Comparison of ENCODE assay signal across 20 cellular contexts in the genomic region with DNA sequence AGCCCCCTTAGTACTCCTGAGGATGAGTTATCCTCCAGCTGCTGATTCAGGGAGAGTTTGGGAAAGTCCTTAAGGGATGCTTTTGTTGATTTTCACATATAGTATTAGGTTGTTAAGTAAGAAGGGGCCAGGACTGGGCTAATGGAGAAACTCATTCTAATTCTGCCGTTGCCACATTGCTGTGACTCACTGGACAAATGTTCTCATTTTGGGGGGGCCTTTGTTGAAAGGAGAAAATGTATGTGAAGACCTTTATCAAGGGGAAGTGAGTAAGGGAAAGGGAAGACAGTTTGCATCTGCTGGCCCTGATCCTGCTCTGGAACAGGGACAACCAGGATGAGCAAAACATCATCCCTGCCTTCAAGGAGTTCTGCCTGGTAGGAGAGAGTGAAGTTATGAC.
A peak's percentile ranks its signal among the peaks of the same experiment; 100 is the strongest.
DNase-seq lines count a peak whose midpoint lies in the region; ATAC-seq, FAIRE-seq and TF ChIP-seq lines count a peak whose summit lies in the region.
"Had no signal": no experiment of that assay in that cellular context is flagged by ENCODE, and none has a peak within 500 bp of the region (broad histone marks: within the 10 kb centered on the region; RNA-seq: fewer than 3 reads in every experiment).

No MANE protein-coding gene starts in this region.

- H2BK15ac ChIP-seq in neuronal stem cell (ENCODE audit: low read length) (no peak overlapping the region), mesendoderm (replicated peaks; ENCODE audit: low read depth) (no peak overlapping the region)

- H3K79me2 ChIP-seq in mesendoderm (ENCODE audit: control insufficient read depth, insufficient read depth, low read length): no peaks in the 10 kb centered on the region
- H3K79me2 ChIP-seq: parathyroid adenoma had no signal

- H2AFZ ChIP-seq in neuronal stem cell (ENCODE audit: low read length): peak overlapping the region; percentile 26
- H2AFZ ChIP-seq: parathyroid adenoma, PC-9 had no signal

- H3K4me1 ChIP-seq in neuronal stem cell (ENCODE audit: control insufficient read depth in 2 of 2, insufficient read depth in 1 of 2, low read depth in 1 of 2, low read length in 2 of 2): peaks cover 1 to 4% of the 10 kb centered on the region in 2 donors
- H3K4me1 ChIP-seq in mesendoderm (ENCODE audit: control insufficient read depth, low read depth, low read length): no peaks in the 10 kb centered on the region
- H3K4me1 ChIP-seq: BE2C, gastrocnemius medialis, parathyroid adenoma had no signal

- H3K4me1 Mint-ChIP-seq in CD14-positive monocyte: peaks cover 19% of the 10 kb centered on the region
- H3K4me1 Mint-ChIP-seq: activated CD4-positive, alpha-beta T cell treated with anti-CD3 and anti-CD28 coated beads for 36 hours; T-helper 17 cell had no signal

- H2BK5ac ChIP-seq in neuronal stem cell (ENCODE audit: low read length): no peak overlapping the region
- no peak overlapping the region for H2BK5ac ChIP-seq in mesendoderm (ENCODE audit: low read length)

- H3K4me3 ChIP-seq in bronchial epithelial cell (ENCODE audit: low read depth, low read length) (no peak overlapping the region), neuronal stem cell (ENCODE audit: low read length in 2 of 2) (no peak overlapping the region), mesendoderm (ENCODE audit: low read length) (no peak overlapping the region)
- H3K4me3 ChIP-seq: gastrocnemius medialis, PC-9 had no signal

- H3K27ac ChIP-seq in neuronal stem cell (replicated peaks; ENCODE audit: low read length) (no peak overlapping the region), mesendoderm (ENCODE audit: low read depth, low read length) (no peak overlapping the region)
- H3K27ac ChIP-seq: gastrocnemius medialis, parathyroid adenoma, PC-9 had no signal

- no peak overlapping the region for H4K91ac ChIP-seq in neuronal stem cell (ENCODE audit: low read depth, low read length, poor library complexity)

- H3K56ac ChIP-seq in mesendoderm (ENCODE audit: low read length): no peak overlapping the region

- H2AK5ac ChIP-seq in neuronal stem cell (ENCODE audit: low read depth, low read length) (no peak overlapping the region), mesendoderm (ENCODE audit: low read length) (no peak overlapping the region)

- peak; percentile 61 for DNase-seq in CD14-positive monocyte (ENCODE audit: low spot score)
- DNase-seq in LHCN-M2 (ENCODE audit: low read depth): peak; percentile 75
- peak; percentile 62 for DNase-seq in bronchial epithelial cell (ENCODE audit: low read depth)
- no peak for DNase-seq in neuronal stem cell (ENCODE audit: low spot score)
- DNase-seq in activated CD8-positive, alpha-beta memory T cell treated with anti-CD3 and anti-CD28 coated beads, Interleukin-2, amount 50 U/mL, for 48 hours: no peak
- no peak for DNase-seq in mesendoderm
- DNase-seq: activated CD4-positive, alpha-beta T cell treated with anti-CD3 and anti-CD28 coated beads for 36 hours; activated naive CD8-positive, alpha-beta T cell treated with anti-CD3 and anti-CD28 coated beads, Interleukin-2, amount 50 U/mL, for 24 hours; activated T-cell treated with anti-CD3 and anti-CD28 coated beads, Interleukin-2, amount 50 U/mL, for 4 hours; BE2C; DMS53; gastrocnemius medialis; NCI-H1417 treated with DMSO at 0.1 percent for 48 hours; NCI-H446 treated with DMSO at 0.1 percent for 48 hours; T-helper 17 cell had no signal

- H3K36me3 ChIP-seq in bronchial epithelial cell (ENCODE audit: control insufficient read depth, insufficient read depth, low read length) (no peaks in the 10 kb centered on the region), neuronal stem cell (replicated peaks in 1 of 2; ENCODE audit: control insufficient read depth in 2 of 2, insufficient read depth in 2 of 2, low read length in 2 of 2) (no peaks in the 10 kb centered on the region), mesendoderm (ENCODE audit: control insufficient read depth, insufficient read depth, low read length) (no peaks in the 10 kb centered on the region)
- H3K36me3 ChIP-seq: BE2C, gastrocnemius medialis had no signal

- H3K9me3 ChIP-seq in neuronal stem cell (replicated peaks in 1 of 2; ENCODE audit: control insufficient read depth in 2 of 2, insufficient read depth in 1 of 2, low read depth in 1 of 2, low read length in 2 of 2): peaks cover 0 to 7% of the 10 kb centered on the region in 2 donors
- H3K9me3 ChIP-seq: BE2C, gastrocnemius medialis had no signal

- no peaks in the 10 kb centered on the region for H3K79me1 ChIP-seq in neuronal stem cell (ENCODE audit: low read depth, low read length)
- H3K79me1 ChIP-seq in mesendoderm (ENCODE audit: low read length): no peaks in the 10 kb centered on the region

- H3K23ac ChIP-seq in neuronal stem cell (ENCODE audit: low read depth, low read length, poor library complexity) (no peak overlapping the region), mesendoderm (ENCODE audit: low read length) (no peak overlapping the region)

- H3K4me3 Mint-ChIP-seq in CD14-positive monocyte: no peak overlapping the region
- H3K4me3 Mint-ChIP-seq: activated CD4-positive, alpha-beta T cell treated with anti-CD3 and anti-CD28 coated beads for 36 hours; activated naive CD8-positive, alpha-beta T cell treated with anti-CD3 and anti-CD28 coated beads, Interleukin-2, amount 50 U/mL, for 24 hours; activated T-cell treated with anti-CD3 and anti-CD28 coated beads, Interleukin-2, amount 50 U/mL, for 4 hours; T-helper 17 cell had no signal

- H2BK12ac ChIP-seq in neuronal stem cell (ENCODE audit: low read length): no peak overlapping the region

- H3K18ac ChIP-seq in neuronal stem cell (ENCODE audit: low read length) (no peak overlapping the region), mesendoderm (ENCODE audit: low read length) (no peak overlapping the region)

- no peaks in the 10 kb centered on the region for H3K27me3 ChIP-seq in bronchial epithelial cell (ENCODE audit: control insufficient read depth, insufficient read depth, low read length)
- H3K27me3 ChIP-seq in neuronal stem cell (ENCODE audit: control insufficient read depth in 3 of 3, insufficient read depth in 3 of 3, low read depth in 1 of 3, low read length in 3 of 3): no peaks in the 10 kb centered on the region
- H3K27me3 ChIP-seq in mesendoderm (ENCODE audit: insufficient read depth, low read length, poor library complexity): no peaks in the 10 kb centered on the region
- H3K27me3 ChIP-seq: BE2C, gastrocnemius medialis had no signal

- ATAC-seq in HG02798 (IDR thresholded peaks at IDR 0.05; ENCODE audit: poor library complexity, unreplicated experiment): no peak
- no peak for ATAC-seq in GM19455 (IDR thresholded peaks at IDR 0.05; ENCODE audit: unreplicated experiment)
- ATAC-seq: activated CD4-positive, alpha-beta T cell treated with anti-CD3 and anti-CD28 coated beads for 36 hours; activated naive CD8-positive, alpha-beta T cell treated with anti-CD3 and anti-CD28 coated beads, Interleukin-2, amount 50 U/mL, for 24 hours; activated T-cell treated with anti-CD3 and anti-CD28 coated beads, Interleukin-2, amount 50 U/mL, for 4 hours; gastrocnemius medialis; HepG2; T-helper 17 cell had no signal

- FAIRE-seq in bronchial epithelial cell (lab: Jason Lieb, UNC): no peak
- FAIRE-seq: HepG2 had no signal

- intact Hi-C loops in CD14-positive monocyte (cut with micrococcal nuclease): no loop called here

- no CpG with 5 or more reads among the region's 1 CpG for WGBS in neuronal stem cell (ENCODE audit: extremely low coverage in 2 of 2, insufficient read length in 2 of 2, insufficient replicate concordance in 1 of 2), 2 donors
- WGBS in mesendoderm (ENCODE audit: extremely low coverage, insufficient coverage, low lambda C conversion rate): no CpG with 5 or more reads among the region's 1 CpG

- H4K5ac ChIP-seq in mesendoderm (ENCODE audit: low read length): no peak overlapping the region

- peaks cover 0 to 6% (median 1%) of the 10 kb centered on the region in 3 donors for H3K27me3 Mint-ChIP-seq in CD14-positive monocyte (ENCODE audit: low read depth in 3 of 3)
- H3K27me3 Mint-ChIP-seq: activated naive CD8-positive, alpha-beta T cell treated with anti-CD3 and anti-CD28 coated beads, Interleukin-2, amount 50 U/mL, for 24 hours; T-helper 17 cell had no signal

- H3K36me3 Mint-ChIP-seq in CD14-positive monocyte: no peaks in the 10 kb centered on the region

- H3K27ac Mint-ChIP-seq in CD14-positive monocyte: peak overlapping the region in 3 of 7 donors; percentile 72 to 88 (median 73)
- H3K27ac Mint-ChIP-seq: activated CD4-positive, alpha-beta T cell treated with anti-CD3 and anti-CD28 coated beads for 36 hours; activated naive CD8-positive, alpha-beta T cell treated with anti-CD3 and anti-CD28 coated beads, Interleukin-2, amount 50 U/mL, for 24 hours; T-helper 17 cell had no signal

- no peak overlapping the region for H3K4ac ChIP-seq in neuronal stem cell (ENCODE audit: low read length)
- no peak overlapping the region for H3K4ac ChIP-seq in mesendoderm (ENCODE audit: low read depth, low read length)

- no peak overlapping the region for H3K14ac ChIP-seq in neuronal stem cell (ENCODE audit: low read length)

- peaks cover 0 to 6% (median 0%) of the 10 kb centered on the region in 7 donors for H3K9me3 Mint-ChIP-seq in CD14-positive monocyte
- H3K9me3 Mint-ChIP-seq: activated naive CD8-positive, alpha-beta T cell treated with anti-CD3 and anti-CD28 coated beads, Interleukin-2, amount 50 U/mL, for 24 hours; activated T-cell treated with anti-CD3 and anti-CD28 coated beads, Interleukin-2, amount 50 U/mL, for 4 hours had no signal

- no peak overlapping the region for H4K8ac ChIP-seq in neuronal stem cell (ENCODE audit: low read depth, low read length)
- H4K8ac ChIP-seq in mesendoderm (ENCODE audit: low read depth, low read length): no peak overlapping the region

- H2BK120ac ChIP-seq in neuronal stem cell (ENCODE audit: low read depth, low read length) (no peak overlapping the region), mesendoderm (ENCODE audit: low read depth, low read length) (no peak overlapping the region)

- TF ChIP-seq CTCF in CD14-positive monocyte (IDR thresholded peaks at IDR 0.05) (no peak), bronchial epithelial cell (IDR thresholded peaks at IDR 0.05; ENCODE audit: insufficient read depth, low read length, severe bottlenecking) (no peak)

- no peak overlapping the region for H3K9ac ChIP-seq in neuronal stem cell (ENCODE audit: low read depth, low read length, poor library complexity)
- no peak overlapping the region for H3K9ac ChIP-seq in mesendoderm (ENCODE audit: low read length)
- H3K9ac ChIP-seq: parathyroid adenoma had no signal

- H3K4me2 ChIP-seq in neuronal stem cell (ENCODE audit: insufficient read depth, low read length, poor library complexity, severe bottlenecking): no peak overlapping the region
- H3K4me2 ChIP-seq in mesendoderm (ENCODE audit: low read length): no peak overlapping the region
- H3K4me2 ChIP-seq: PC-9 had no signal

Comparison
In these comparisons a context has a peak if more than half of its experiments do, and no peak if none do; other contexts are left out.
1. DNase-seq: peak in CD14-positive monocyte (single experiment), LHCN-M2 (single experiment) and bronchial epithelial cell (single experiment); none in neuronal stem cell (single experiment), activated CD8-positive, alpha-beta memory T cell treated with anti-CD3 and anti-CD28 coated beads, Interleukin-2, amount 50 U/mL, for 48 hours (single experiment) and mesendoderm (single experiment).